In the genomic region with DNA sequence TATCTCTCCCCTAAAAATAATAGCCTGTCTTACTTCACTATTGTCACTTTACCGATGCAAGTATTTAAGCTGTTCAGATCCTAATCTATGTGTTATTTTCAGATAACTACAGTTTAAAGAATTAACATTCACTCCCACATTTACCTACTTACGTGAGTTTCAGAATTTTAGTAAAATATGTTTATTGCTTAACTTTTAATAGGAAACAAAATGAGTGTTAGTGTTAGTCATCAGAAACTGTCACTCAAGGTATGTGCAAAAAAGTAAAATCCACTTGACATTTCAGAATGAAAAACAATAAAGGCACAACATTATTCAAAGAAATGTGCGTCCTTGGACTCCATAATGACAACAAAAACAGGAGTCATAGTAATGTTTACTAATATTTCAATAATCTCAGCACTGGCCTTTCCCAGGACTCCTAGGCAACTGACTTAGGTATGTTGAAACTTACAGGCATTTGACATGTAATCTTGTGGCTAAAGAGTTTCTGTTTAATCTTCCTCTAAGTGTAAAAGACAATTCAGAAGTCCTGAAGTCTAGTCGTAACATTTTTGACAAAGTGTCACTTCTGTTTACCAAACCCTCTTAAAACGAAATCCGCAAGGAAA, we compare ENCODE assay signal across 15 cellular contexts. TPM values are rescaled to one million over a fixed set of nuclear protein-coding genes. Genes with fewer than 3 reads are reported as not detected.
DNase-seq lines count a peak whose midpoint lies in the region; ATAC-seq, FAIRE-seq and TF ChIP-seq lines count a peak whose summit lies in the region.
"Had no signal": no experiment of that assay in that cellular context is flagged by ENCODE, and none has a peak within 500 bp of the region (broad histone marks: within the 10 kb centered on the region; RNA-seq: fewer than 3 reads in every experiment).

No MANE protein-coding gene starts in this region.

- H3K36me3 ChIP-seq in GM23248 (ENCODE audit: low read depth) = no peaks in the 10 kb centered on the region; the same call in 1 of the 2 replicates

- H3F3A ChIP-seq in GM23248 (ENCODE audit: insufficient read depth) = peaks cover 57% of the 10 kb centered on the region

- H3K4me3 Mint-ChIP-seq in CD14-positive monocyte = no peak overlapping the region
- H3K4me3 Mint-ChIP-seq in activated T-helper 17 cell treated with anti-CD3 and anti-CD28 coated beads, Interleukin-2, amount 50 U/mL, for 72 hours = peak overlapping the region; percentile 96

- peak overlapping the region; percentile 10; the same call in 1 of the 2 replicates for H3K27ac ChIP-seq in GM23248
- H3K27ac ChIP-seq: SJSA1, VCaP had no signal

- peaks cover 42% of the 10 kb centered on the region for H3K4me1 ChIP-seq in GM23248 (ENCODE audit: insufficient read depth)

- intact Hi-C loops in CD14-positive monocyte (cut with micrococcal nuclease) = loop anchor here in 1 of 2 donors (5.0 kb wide), 1 partner anchor 169 kb away; no protein-coding TSS in a partner anchor

- H2AFZ ChIP-seq in GM23248 = no peak overlapping the region

- ATAC-seq in activated T-helper 17 cell treated with anti-CD3 and anti-CD28 coated beads, Interleukin-2, amount 50 U/mL, for 72 hours (replicated peaks) = no peak
- no peak for ATAC-seq in HG03565 (IDR thresholded peaks at IDR 0.05; ENCODE audit: unreplicated experiment)
- ATAC-seq: right cardiac atrium had no signal

- no peaks in the 10 kb centered on the region for H3K9me3 Mint-ChIP-seq in CD14-positive monocyte
- no peaks in the 10 kb centered on the region for H3K9me3 Mint-ChIP-seq in activated T-helper 17 cell treated with anti-CD3 and anti-CD28 coated beads, Interleukin-2, amount 50 U/mL, for 72 hours

- H3K36me3 Mint-ChIP-seq in CD14-positive monocyte = peaks cover 14 to 22% of the 10 kb centered on the region in 2 donors
- peaks cover 90% of the 10 kb centered on the region for H3K36me3 Mint-ChIP-seq in activated T-helper 17 cell treated with anti-CD3 and anti-CD28 coated beads, Interleukin-2, amount 50 U/mL, for 72 hours (ENCODE audit: low read depth)

- peaks cover 72% of the 10 kb centered on the region for H3K79me2 ChIP-seq in GM23248 (ENCODE audit: insufficient read depth)

- WGBS in GM23248 (ENCODE audit: low coverage in 1 of 2, low lambda C conversion rate in 2 of 2, missing lambda C conversion rate in 2 of 2), 2 experiments = 84 to 88% methylated on average over 6 of the region's 6 CpGs

- no peak overlapping the region for H3K4me3 ChIP-seq in GM23248
- H3K4me3 ChIP-seq: SJSA1 had no signal

- H3K9ac ChIP-seq in GM23248 = peak overlapping the region; percentile 21; the same call in 1 of the 2 replicates

- H3K27me3 ChIP-seq in GM23248 (replicated peaks; ENCODE audit: insufficient read depth) = no peaks in the 10 kb centered on the region
- H3K27me3 ChIP-seq: SJSA1 had no signal

- no peak for DNase-seq in CD14-positive monocyte (ENCODE audit: low spot score)
- DNase-seq in GM23248 = no peak
- DNase-seq in HuH-7.5 (ENCODE audit: low spot score) = no peak
- DNase-seq in activated CD4-positive, CD25-positive, alpha-beta regulatory T cell (lab: John Stamatoyannopoulos, UW) = no peak
- no peak for DNase-seq in kidney glomerular epithelial cell (lab: John Stamatoyannopoulos, UW)
- DNase-seq: aorta; effector CD4-positive, alpha-beta T cell; KG1; NCI-H2081; right cardiac atrium had no signal

- peak overlapping the region; percentile 62 to 81 (median 68) for H3K27ac Mint-ChIP-seq in CD14-positive monocyte
- peak overlapping the region; percentile 47 for H3K27ac Mint-ChIP-seq in activated T-helper 17 cell treated with anti-CD3 and anti-CD28 coated beads, Interleukin-2, amount 50 U/mL, for 72 hours

- TF ChIP-seq CTCF in CD14-positive monocyte (IDR thresholded peaks at IDR 0.05) = no peak

- no peaks in the 10 kb centered on the region for H3K9me3 ChIP-seq in GM23248 (ENCODE audit: low read depth)
- H3K9me3 ChIP-seq: SJSA1 had no signal

- in situ Hi-C loops in GM23248 (cut with MboI) = no loop called here

- H4K20me1 ChIP-seq in GM23248 (ENCODE audit: insufficient read depth) = no peaks in the 10 kb centered on the region

- peaks cover 64% of the 10 kb centered on the region for H3K4me1 Mint-ChIP-seq in CD14-positive monocyte
- H3K4me1 Mint-ChIP-seq in activated T-helper 17 cell treated with anti-CD3 and anti-CD28 coated beads, Interleukin-2, amount 50 U/mL, for 72 hours = peaks cover 47% of the 10 kb centered on the region

- H3K9me2 ChIP-seq in GM23248 (ENCODE audit: insufficient read depth) = no peaks in the 10 kb centered on the region

- peak; percentile 72 for FAIRE-seq in islet of Langerhans (lab: Jason Lieb, UNC)

- peak overlapping the region; percentile 13 for H3K4me2 ChIP-seq in GM23248 (ENCODE audit: unreplicated experiment)

- H3K27me3 Mint-ChIP-seq in CD14-positive monocyte (ENCODE audit: low read depth in 3 of 3) = no peaks in the 10 kb centered on the region
- no peaks in the 10 kb centered on the region for H3K27me3 Mint-ChIP-seq in activated T-helper 17 cell treated with anti-CD3 and anti-CD28 coated beads, Interleukin-2, amount 50 U/mL, for 72 hours

RNA-seq across cellular contexts. Expression of a gene that starts 4.5 kb away (rescaled TPM):
- 10 to 100 TPM in 1 of 2 donors, 1 to 10 TPM in 1; 8.8 to 10.9 TPM for polyA plus RNA-seq in CD14-positive monocyte
- total RNA-seq in GM23248 (2014; rRNA removed; shearing (Covaris generic)) = 20.1 and 42.2 TPM in 2 replicates
- 14.2 and 15.7 TPM in 2 replicates for polyA plus RNA-seq in GM23248 (2016; fragmentation: Nextera tagmentation; extraction: Ambion mirVana)
- total RNA-seq in activated T-helper 17 cell treated with anti-CD3 and anti-CD28 coated beads, Interleukin-2, amount 50 U/mL, for 72 hours = 100 to 1,000 TPM in 1 of 2 donors, 10 to 100 TPM in 1; 41.0 to 115 TPM
